ENCODE assay signal across 8 cellular contexts in genomic region chr16:81006472-81007311, GRCh38. TPM values are rescaled to one million over a fixed set of nuclear protein-coding genes. Genes with fewer than 3 reads are reported as not detected.
A peak's percentile ranks its signal among the peaks of the same experiment; 100 is the strongest.
DNase-seq lines count a peak whose midpoint lies in the region; ATAC-seq, FAIRE-seq and TF ChIP-seq lines count a peak whose summit lies in the region.

A gene with protein sequence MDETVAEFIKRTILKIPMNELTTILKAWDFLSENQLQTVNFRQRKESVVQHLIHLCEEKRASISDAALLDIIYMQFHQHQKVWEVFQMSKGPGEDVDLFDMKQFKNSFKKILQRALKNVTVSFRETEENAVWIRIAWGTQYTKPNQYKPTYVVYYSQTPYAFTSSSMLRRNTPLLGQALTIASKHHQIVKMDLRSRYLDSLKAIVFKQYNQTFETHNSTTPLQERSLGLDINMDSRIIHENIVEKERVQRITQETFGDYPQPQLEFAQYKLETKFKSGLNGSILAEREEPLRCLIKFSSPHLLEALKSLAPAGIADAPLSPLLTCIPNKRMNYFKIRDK (plus strand): TSS chr16:81007214. CDS start chr16:81011940, 4,726 bp downstream.
Gene CMC2 (minus strand): TSS chr16:81006885. CDS start chr16:80997394, 9,491 bp downstream.

- TF ChIP-seq EP300 in esophagus muscularis mucosa (IDR thresholded peaks at IDR 0.05): no peak

- DNase-seq in DND-41: peak; percentile 98
- DNase-seq in GM23248: peak; percentile 100
- DNase-seq in Karpas-422: peak; percentile 98
- DNase-seq in RCC 7860 (ENCODE audit: low spot score): peak; percentile 93
- DNase-seq in activated T-cell treated with anti-CD3 and anti-CD28 coated beads, Interleukin-2, amount 50 U/mL, for 72 hours: peak; percentile 97 to 98
- DNase-seq in esophagus muscularis mucosa (ENCODE audit: extremely low spot score): peak; percentile 100
- peak; percentile 94 for DNase-seq in stimulated activated CD8-positive, alpha-beta memory T cell treated with anti-CD3 and anti-CD28 coated beads, Interleukin-7, amount 100 ng/mL, for 24 hours (ENCODE audit: low read depth)

- H3K4me3 Mint-ChIP-seq in activated T-cell treated with anti-CD3 and anti-CD28 coated beads, Interleukin-2, amount 50 U/mL, for 72 hours: peak within 1 kb of the TSS; percentile 86 to 98

- H3K27me3 Mint-ChIP-seq in activated T-cell treated with anti-CD3 and anti-CD28 coated beads, Interleukin-2, amount 50 U/mL, for 72 hours (ENCODE audit: low read depth): no peaks in the 10 kb centered on the region

- H4K20me1 ChIP-seq in DND-41 (ENCODE audit: insufficient read depth, low read length) (peaks cover 59% of the 10 kb centered on the region), GM23248 (ENCODE audit: insufficient read depth) (no peaks in the 10 kb centered on the region), Karpas-422 (ENCODE audit: insufficient read depth, low read depth, low read length) (peaks cover 5% of the 10 kb centered on the region; the same call in 1 of the 2 replicates)

- FAIRE-seq in RCC 7860 (lab: Jason Lieb, UNC): no peak

- no peaks in the 10 kb centered on the region for H3K27me3 ChIP-seq in DND-41 (ENCODE audit: insufficient read depth, low read length, poor library complexity)
- no peaks in the 10 kb centered on the region for H3K27me3 ChIP-seq in GM23248 (replicated peaks; ENCODE audit: insufficient read depth)
- H3K27me3 ChIP-seq in Karpas-422 (ENCODE audit: low read length): no peaks in the 10 kb centered on the region
- no peaks in the 10 kb centered on the region for H3K27me3 ChIP-seq in esophagus muscularis mucosa
- H3K27me3 ChIP-seq in muscle layer of duodenum (ENCODE audit: low read depth, low read length): no peaks in the 10 kb centered on the region

- intact Hi-C loops in esophagus muscularis mucosa (cut with DNase I): loop anchor here (10.0 kb wide), 1 partner anchor 68 kb away; the partner anchor contains the start of gene C16orf46

- H3K9me3 ChIP-seq in DND-41 (ENCODE audit: insufficient read depth, low read length, severe bottlenecking): no peaks in the 10 kb centered on the region
- H3K9me3 ChIP-seq in GM23248 (ENCODE audit: low read depth): no peaks in the 10 kb centered on the region
- no peaks in the 10 kb centered on the region for H3K9me3 ChIP-seq in Karpas-422 (ENCODE audit: low read length)
- H3K9me3 ChIP-seq in esophagus muscularis mucosa: no peaks in the 10 kb centered on the region
- H3K9me3 ChIP-seq in muscle layer of duodenum (ENCODE audit: control insufficient read depth in 1 of 2, low read length in 2 of 2): no peaks in the 10 kb centered on the region

- TF ChIP-seq CTCF in DND-41 (IDR thresholded peaks at IDR 0.05; ENCODE audit: borderline replicate concordance, extremely low read depth, low read length, poor library complexity, severe bottlenecking) (no peak), esophagus muscularis mucosa (IDR thresholded peaks at IDR 0.05) (no peak)

- H3K4me1 Mint-ChIP-seq in activated T-cell treated with anti-CD3 and anti-CD28 coated beads, Interleukin-2, amount 50 U/mL, for 72 hours (ENCODE audit: low read depth): peaks cover 78% of the 10 kb centered on the region

- ATAC-seq in DND-41 (ENCODE audit: insufficient read depth, low read depth): peak; percentile 86
- ATAC-seq in activated T-cell treated with anti-CD3 and anti-CD28 coated beads, Interleukin-2, amount 50 U/mL, for 72 hours (replicated peaks in 1 of 2): peak; percentile 84 to 87

- H3K4me1 ChIP-seq in DND-41 (ENCODE audit: insufficient read depth, low read length) (peaks cover 54% of the 10 kb centered on the region), GM23248 (ENCODE audit: insufficient read depth) (peaks cover 16% of the 10 kb centered on the region), Karpas-422 (ENCODE audit: low read length) (peaks cover 46% of the 10 kb centered on the region), esophagus muscularis mucosa (peaks cover 25 to 39% (median 34%) of the 10 kb centered on the region in 4 donors), muscle layer of duodenum (ENCODE audit: control insufficient read depth in 1 of 2, insufficient read depth in 2 of 2, low read length in 2 of 2) (peaks cover 0 to 17% of the 10 kb centered on the region in 2 donors)

- peak within 1 kb of the TSS; percentile 87 for H3K4me2 ChIP-seq in DND-41 (ENCODE audit: insufficient read depth, low read length)
- peak within 1 kb of the TSS; percentile 89 for H3K4me2 ChIP-seq in GM23248 (ENCODE audit: unreplicated experiment)
- H3K4me2 ChIP-seq in Karpas-422 (ENCODE audit: low read depth, low read length, poor library complexity, severe bottlenecking): peak within 1 kb of the TSS; percentile 76

- WGBS in GM23248 (ENCODE audit: low coverage in 1 of 2, low lambda C conversion rate in 2 of 2, missing lambda C conversion rate in 2 of 2), 2 experiments: 2% methylated on average over 58 to 65 of the region's 80 CpGs
- 0% methylated on average over 23 of the region's 80 CpGs for WGBS in esophagus muscularis mucosa

- peaks cover 34% of the 10 kb centered on the region for H3K36me3 ChIP-seq in DND-41 (ENCODE audit: insufficient read depth, low read length)
- no peaks in the 10 kb centered on the region for H3K36me3 ChIP-seq in GM23248 (ENCODE audit: low read depth)
- peaks cover 7% of the 10 kb centered on the region; the same call in 1 of the 2 replicates for H3K36me3 ChIP-seq in Karpas-422 (ENCODE audit: insufficient read depth, low read length)
- H3K36me3 ChIP-seq in esophagus muscularis mucosa: no peaks in the 10 kb centered on the region
- H3K36me3 ChIP-seq in muscle layer of duodenum (ENCODE audit: control insufficient read depth in 1 of 2, insufficient read depth in 2 of 2, low read length in 2 of 2): peaks cover 0 to 4% of the 10 kb centered on the region in 2 donors

- no peaks in the 10 kb centered on the region for H3K9me3 Mint-ChIP-seq in activated T-cell treated with anti-CD3 and anti-CD28 coated beads, Interleukin-2, amount 50 U/mL, for 72 hours

- H3K27ac ChIP-seq in DND-41 (ENCODE audit: low read length): peak within 1 kb of the TSS; percentile 97
- peak within 1 kb of the TSS; percentile 94 for H3K27ac ChIP-seq in GM23248
- peak within 1 kb of the TSS; percentile 82 for H3K27ac ChIP-seq in Karpas-422 (ENCODE audit: low read length)
- H3K27ac ChIP-seq in esophagus muscularis mucosa (replicated peaks in 1 of 4): peak within 1 kb of the TSS; percentile 95 to 100 (median 98)
- H3K27ac ChIP-seq in muscle layer of duodenum (ENCODE audit: low read length): peak within 1 kb of the TSS; percentile 94

- in situ Hi-C loops in GM23248 (cut with MboI): no loop called here

- peak; percentile 76 for TF ChIP-seq POLR2A in esophagus muscularis mucosa (IDR thresholded peaks at IDR 0.05; ENCODE audit: low read depth)

- H3K27ac Mint-ChIP-seq in activated T-cell treated with anti-CD3 and anti-CD28 coated beads, Interleukin-2, amount 50 U/mL, for 72 hours: peak within 1 kb of the TSS; percentile 98

- H3K79me2 ChIP-seq in DND-41 (ENCODE audit: insufficient read depth, low read length) (peaks cover 93% of the 10 kb centered on the region), GM23248 (ENCODE audit: insufficient read depth) (peaks cover 87% of the 10 kb centered on the region), Karpas-422 (ENCODE audit: low read length) (peaks cover 91% of the 10 kb centered on the region)

- peaks cover 21% of the 10 kb centered on the region for H3F3A ChIP-seq in GM23248 (ENCODE audit: insufficient read depth)

- H3K9ac ChIP-seq in DND-41 (ENCODE audit: low read depth, low read length) (peak within 1 kb of the TSS; percentile 72), GM23248 (peak within 1 kb of the TSS; percentile 94), Karpas-422 (ENCODE audit: low read length) (peak within 1 kb of the TSS; percentile 97)

- peak within 1 kb of the TSS; percentile 65 to 89 for H3K4me3 ChIP-seq in DND-41 (ENCODE audit: low read depth in 1 of 2, low read length in 2 of 2)
- peak within 1 kb of the TSS; percentile 94 for H3K4me3 ChIP-seq in GM23248
- H3K4me3 ChIP-seq in Karpas-422 (ENCODE audit: low read length): peak within 1 kb of the TSS; percentile 98
- H3K4me3 ChIP-seq in esophagus muscularis mucosa: peak within 1 kb of the TSS; percentile 70 to 100 (median 85)
- peak within 1 kb of the TSS; percentile 83 to 93 for H3K4me3 ChIP-seq in muscle layer of duodenum (ENCODE audit: low read depth in 1 of 2, low read length in 2 of 2)

- H3K36me3 Mint-ChIP-seq in activated T-cell treated with anti-CD3 and anti-CD28 coated beads, Interleukin-2, amount 50 U/mL, for 72 hours (ENCODE audit: insufficient read depth in 2 of 2): peaks cover 5 to 16% of the 10 kb centered on the region in 2 donors

- H2AFZ ChIP-seq in DND-41 (ENCODE audit: low read depth, low read length): peak within 1 kb of the TSS; percentile 89
- H2AFZ ChIP-seq in GM23248: peak within 1 kb of the TSS; percentile 94
- peak within 1 kb of the TSS; percentile 76; the same call in 1 of the 2 replicates for H2AFZ ChIP-seq in Karpas-422 (ENCODE audit: low read length)

- H3K9me2 ChIP-seq in GM23248 (ENCODE audit: insufficient read depth): no peaks in the 10 kb centered on the region
- H3K9me2 ChIP-seq in Karpas-422 (replicated peaks; ENCODE audit: insufficient read depth, low read length): no peaks in the 10 kb centered on the region

RNA-seq across cellular contexts. Expression of the first gene that starts in this region (rescaled TPM):
- 28.3 and 29.2 TPM in 2 replicates for total RNA-seq in GM23248 (2014; rRNA removed; shearing (Covaris generic))
- polyA plus RNA-seq in GM23248 (2016; fragmentation: Nextera tagmentation; extraction: Ambion mirVana): 29.0 and 33.7 TPM in 2 replicates
- total RNA-seq in Karpas-422 (2014; rRNA removed; shearing (Covaris generic); ENCODE audit: low replicate concordance): 24.4 and 80.4 TPM in 2 replicates
- 10 to 100 TPM; 62.0 to 64.1 TPM for total RNA-seq in activated T-cell treated with anti-CD3 and anti-CD28 coated beads, Interleukin-2, amount 50 U/mL, for 72 hours
- total RNA-seq in esophagus muscularis mucosa: 1 to 10 TPM; 5.8 to 9.6 (median 6.6) TPM

RNA-seq across cellular contexts. Expression of gene CMC2, which starts in this region (rescaled TPM):
- 49.4 and 64.4 TPM in 2 replicates for total RNA-seq in GM23248 (2014; rRNA removed; shearing (Covaris generic))
- polyA plus RNA-seq in GM23248 (2016; fragmentation: Nextera tagmentation; extraction: Ambion mirVana): 117 and 126 TPM in 2 replicates
- 38.5 and 38.9 TPM in 2 replicates for total RNA-seq in Karpas-422 (2014; rRNA removed; shearing (Covaris generic); ENCODE audit: low replicate concordance)
- total RNA-seq in activated T-cell treated with anti-CD3 and anti-CD28 coated beads, Interleukin-2, amount 50 U/mL, for 72 hours: 100 to 1,000 TPM; 114 to 121 TPM
- total RNA-seq in esophagus muscularis mucosa: 10 to 100 TPM; 29.7 to 78.1 (median 41.9) TPM

Comparison
In these comparisons a context has a peak if more than half of its experiments do, and no peak if none do; other contexts are left out.
1. Peak in every context shown above with its lines: DNase-seq, ATAC-seq, H3K4me3 ChIP-seq and H3K27ac ChIP-seq.